ENCODE assay signal across 29 cellular contexts in genomic region chr9:101146508-101146907, GRCh38.
"Had no signal": no experiment of that assay in that cellular context is flagged by ENCODE, and none has a peak within 500 bp of the region (broad histone marks: within the 10 kb centered on the region; RNA-seq: fewer than 3 reads in every experiment).

No MANE protein-coding gene starts in this region.

- H3K4me3 ChIP-seq: stomach, suprapubic skin, testis, thoracic aorta, thyroid gland, tibial artery, tibial nerve, transverse colon, upper lobe of left lung, upper lobe of right lung, uterus, vagina had no signal

- H3K4me3 Mint-ChIP-seq: stimulated activated effector memory CD8-positive, alpha-beta T cell treated with anti-CD3 and anti-CD28 coated beads, Interleukin-12 subunit alpha, Interleukin-12 subunit beta, amount 100 ng/mL, for 72 hours; stimulated activated memory B cell treated with anti-CD40 and anti-IgM and Interleukin-4, amounts not matched to agents 10 μg/mL and 1 μg/mL and 100 μg/mL, for 72 hours; stimulated activated naive B cell treated with anti-CD40 and anti-IgM and Interleukin-4, amounts not matched to agents 10 μg/mL and 1 μg/mL and 100 μg/mL, for 72 hours; stimulated activated naive CD8-positive, alpha-beta T cell treated with anti-CD3 and anti-CD28 coated beads, Interleukin-15, amount 100 ng/mL, for 72 hours; stimulated activated naive CD8-positive, alpha-beta T cell treated with anti-CD3 and anti-CD28 coated beads, Interleukin-15, Interleukin-2, amounts not matched to agents 100 ng/mL and 50 ng/mL, for 24 hours; type B pancreatic cell had no signal

- H3K4me1 Mint-ChIP-seq: stimulated activated effector memory CD8-positive, alpha-beta T cell treated with anti-CD3 and anti-CD28 coated beads, Interleukin-12 subunit alpha, Interleukin-12 subunit beta, amount 100 ng/mL, for 72 hours; stimulated activated memory B cell treated with anti-CD40 and anti-IgM and Interleukin-4, amounts not matched to agents 10 μg/mL and 1 μg/mL and 100 μg/mL, for 72 hours; stimulated activated naive B cell treated with anti-CD40 and anti-IgM and Interleukin-4, amounts not matched to agents 10 μg/mL and 1 μg/mL and 100 μg/mL, for 72 hours; stimulated activated naive CD8-positive, alpha-beta T cell treated with anti-CD3 and anti-CD28 coated beads, Interleukin-15, amount 100 ng/mL, for 72 hours had no signal

- ATAC-seq: stimulated activated effector memory CD8-positive, alpha-beta T cell treated with anti-CD3 and anti-CD28 coated beads, Interleukin-12 subunit alpha, Interleukin-12 subunit beta, amount 100 ng/mL, for 72 hours; stimulated activated memory B cell treated with anti-CD40 and anti-IgM and Interleukin-4, amounts not matched to agents 10 μg/mL and 1 μg/mL and 100 μg/mL, for 72 hours; stimulated activated naive B cell treated with anti-CD40 and anti-IgM and Interleukin-4, amounts not matched to agents 10 μg/mL and 1 μg/mL and 100 μg/mL, for 72 hours; stimulated activated naive CD8-positive, alpha-beta T cell treated with anti-CD3 and anti-CD28 coated beads, Interleukin-15, amount 100 ng/mL, for 72 hours; stimulated activated naive CD8-positive, alpha-beta T cell treated with anti-CD3 and anti-CD28 coated beads, Interleukin-15, Interleukin-2, amounts not matched to agents 100 U/mL and 50 U/mL, for 24 hours; upper lobe of right lung had no signal

- H3K9me3 ChIP-seq: suprapubic skin, testis, thoracic aorta, thyroid gland, tibial artery, transverse colon, upper lobe of left lung, upper lobe of right lung, uterus, vagina had no signal

- H3K36me3 ChIP-seq: stomach, suprapubic skin, thoracic aorta, thyroid gland, tibial artery, tibial nerve, transverse colon, upper lobe of left lung, upper lobe of right lung, uterus, vagina had no signal

- H3K4me1 ChIP-seq: stomach, suprapubic skin, testis, thyroid gland, tibial artery, tibial nerve, transverse colon, upper lobe of left lung, upper lobe of right lung, uterus, vagina had no signal

- H3K36me3 Mint-ChIP-seq: stimulated activated effector memory CD8-positive, alpha-beta T cell treated with anti-CD3 and anti-CD28 coated beads, Interleukin-12 subunit alpha, Interleukin-12 subunit beta, amount 100 ng/mL, for 72 hours; stimulated activated memory B cell treated with anti-CD40 and anti-IgM and Interleukin-4, amounts not matched to agents 10 μg/mL and 1 μg/mL and 100 μg/mL, for 72 hours; stimulated activated naive B cell treated with anti-CD40 and anti-IgM and Interleukin-4, amounts not matched to agents 10 μg/mL and 1 μg/mL and 100 μg/mL, for 72 hours; type B pancreatic cell had no signal

- H3K27ac ChIP-seq: stomach, suprapubic skin, testis, thoracic aorta, thyroid gland, tibial artery, tibial nerve, transverse colon, upper lobe of left lung, upper lobe of right lung, uterus, vagina had no signal

- FAIRE-seq: urothelium cell line had no signal

- H3K27me3 Mint-ChIP-seq: stimulated activated memory B cell treated with anti-CD40 and anti-IgM and Interleukin-4, amounts not matched to agents 10 μg/mL and 1 μg/mL and 100 μg/mL, for 72 hours; stimulated activated naive B cell treated with anti-CD40 and anti-IgM and Interleukin-4, amounts not matched to agents 10 μg/mL and 1 μg/mL and 100 μg/mL, for 72 hours; stimulated activated naive CD8-positive, alpha-beta T cell treated with anti-CD3 and anti-CD28 coated beads, Interleukin-15, amount 100 ng/mL, for 72 hours; stimulated activated naive CD8-positive, alpha-beta T cell treated with anti-CD3 and anti-CD28 coated beads, Interleukin-15, Interleukin-2, amounts not matched to agents 100 ng/mL and 50 ng/mL, for 24 hours had no signal

- DNase-seq: stimulated activated CD4-positive, alpha-beta T cell treated with anti-CD3 and anti-CD28 coated beads, Interleukin-2, amount 100 ng/mL, for 48 hours; stimulated activated CD4-positive, alpha-beta T cell treated with anti-CD3 and anti-CD28 coated beads, Interleukin-4, amount 100 ng/mL, for 1 hour; stimulated activated CD4-positive, alpha-beta T cell treated with anti-CD3 and anti-CD28 coated beads, Interleukin-4, amount 100 ng/mL, for 24 hours; stimulated activated CD4-positive, alpha-beta T cell treated with anti-CD3 and anti-CD28 coated beads, Interleukin-4, amount 100 ng/mL, for 4 hours; stimulated activated CD8-positive, alpha-beta memory T cell treated with anti-CD3 and anti-CD28 coated beads, Interleukin-4, amount 100 ng/mL, for 48 hours; stimulated activated naive B cell treated with anti-CD40 and anti-IgM and Interleukin-4, amounts not matched to agents 10 μg/mL and 1 μg/mL and 100 μg/mL, for 72 hours; stimulated activated naive CD4-positive, alpha-beta T cell; stimulated activated naive CD4-positive, alpha-beta T cell treated with Interleukin-2 at 50 U/mL for 16 hours; stimulated activated naive CD8-positive, alpha-beta T cell treated with anti-CD3 and anti-CD28 coated beads, Interleukin-15, amount 100 ng/mL, for 72 hours; stimulated activated naive CD8-positive, alpha-beta T cell treated with anti-CD3 and anti-CD28 coated beads, Interleukin-15, Interleukin-2, amounts not matched to agents 100 U/mL and 50 U/mL, for 24 hours; stomach; substantia nigra; testis; thyroid gland; tibial artery; transverse colon; trophoblast cell; upper lobe of left lung; upper lobe of right lung; uterus had no signal

- H3K27me3 ChIP-seq: stomach, suprapubic skin, testis, thyroid gland, tibial artery, tibial nerve, transverse colon, upper lobe of left lung, upper lobe of right lung, uterus, vagina had no signal
